Comparison of ENCODE assay signal across 8 cellular contexts in the genomic region with DNA sequence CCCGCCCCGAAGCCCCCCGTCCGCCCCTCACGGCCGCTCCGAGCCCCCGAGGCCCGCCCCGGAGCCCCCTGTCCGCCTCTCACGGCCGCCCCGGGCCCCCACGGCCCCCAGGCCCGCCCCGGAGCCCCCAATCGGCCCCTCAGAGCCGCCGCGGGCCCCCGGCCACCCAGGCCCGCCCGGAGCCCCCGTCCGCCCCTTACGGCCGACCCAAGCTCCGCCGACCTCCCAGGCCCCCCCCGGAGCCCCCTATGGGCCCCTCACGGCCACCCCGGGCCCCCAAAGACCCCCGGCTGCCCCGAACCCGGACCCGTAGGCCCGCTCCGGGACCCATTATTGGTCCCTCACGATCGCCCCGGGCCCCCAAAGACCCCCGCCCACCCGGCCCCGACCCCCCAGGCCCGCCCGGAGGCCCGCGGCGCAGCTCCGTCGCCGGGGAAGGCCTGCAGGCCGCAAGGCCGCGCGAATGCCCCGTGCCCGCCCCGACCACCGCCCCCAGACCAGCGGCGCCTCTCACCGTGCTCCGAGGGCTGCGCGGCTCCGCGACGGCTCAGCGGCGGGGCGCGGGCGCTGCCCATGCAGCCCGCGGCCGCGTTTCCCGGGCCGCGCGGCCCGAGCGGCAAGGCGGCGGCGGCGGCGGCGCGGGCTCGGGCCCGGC. TPM values are rescaled to one million over a fixed set of nuclear protein-coding genes. Genes with fewer than 3 reads are reported as not detected.
DNase-seq lines count a peak whose midpoint lies in the region; ATAC-seq lines count a peak whose summit lies in the region.

No MANE protein-coding gene starts in this region.

- H3K27me3 ChIP-seq in adipocyte (replicated peaks; ENCODE audit: control insufficient read depth, insufficient read depth, low read length) (no peaks in the 10 kb centered on the region), layer of hippocampus (ENCODE audit: control insufficient read depth, insufficient read depth, low read length) (no peaks in the 10 kb centered on the region), thymus (ENCODE audit: control insufficient read depth, insufficient read depth) (no peaks in the 10 kb centered on the region)

- no peaks in the 10 kb centered on the region for H3K9me3 ChIP-seq in adipocyte (ENCODE audit: control insufficient read depth, low read length)
- no peaks in the 10 kb centered on the region for H3K9me3 ChIP-seq in thymus (ENCODE audit: control insufficient read depth)

- H3K4me1 Mint-ChIP-seq in activated T-cell treated with anti-CD3 and anti-CD28 coated beads, Interleukin-2, amount 50 U/mL, for 24 hours (ENCODE audit: low read depth) = peaks cover 68% of the 10 kb centered on the region
- H3K4me1 Mint-ChIP-seq in T-helper 2 cell treated with Interferon-gamma antibody and Interleukin-4, amounts not matched to agents 5 μg/mL and 100 μg/mL, for 36 hours (ENCODE audit: low read depth) = peaks cover 42% of the 10 kb centered on the region

- WGBS in thymus = 1% methylated on average over 93 of the region's 94 CpGs

- H3K9ac ChIP-seq in adipocyte (ENCODE audit: low read length) = peak overlapping the region; percentile 83

- H3K27ac ChIP-seq in layer of hippocampus (ENCODE audit: low read depth, low read length) (peak overlapping the region; percentile 84), thymus (ENCODE audit: low read depth) (peak overlapping the region; percentile 98)

- H3K9me3 Mint-ChIP-seq in activated T-cell treated with anti-CD3 and anti-CD28 coated beads, Interleukin-2, amount 50 U/mL, for 24 hours = no peaks in the 10 kb centered on the region
- no peaks in the 10 kb centered on the region for H3K9me3 Mint-ChIP-seq in T-helper 2 cell treated with Interferon-gamma antibody and Interleukin-4, amounts not matched to agents 5 μg/mL and 100 μg/mL, for 36 hours

- H3K4me1 ChIP-seq in adipocyte (ENCODE audit: control insufficient read depth, insufficient read depth, low read length) = peaks cover 47% of the 10 kb centered on the region
- peaks cover 34% of the 10 kb centered on the region for H3K4me1 ChIP-seq in thymus (ENCODE audit: control insufficient read depth, insufficient read depth, low read length)

- no peak for DNase-seq in activated T-cell treated with anti-CD3 and anti-CD28 coated beads, Interleukin-2, amount 50 U/mL, for 24 hours
- no peak for DNase-seq in activated T-cell treated with anti-CD3 and anti-CD28 coated beads, Interleukin-2, amount 50 U/mL, for 1 hour
- DNase-seq in adipocyte (ENCODE audit: low read depth) (no peak), NCI-H1417 treated with DMSO at 0.1 percent for 48 hours (lab: John Stamatoyannopoulos, UW) (no peak)
- DNase-seq in T-helper 2 cell treated with Interferon-gamma antibody and Interleukin-4, amounts not matched to agents 5 μg/mL and 100 μg/mL, for 36 hours (ENCODE audit: low spot score) = no peak

- peaks cover 54% of the 10 kb centered on the region for H3K36me3 Mint-ChIP-seq in activated T-cell treated with anti-CD3 and anti-CD28 coated beads, Interleukin-2, amount 50 U/mL, for 24 hours (ENCODE audit: low read depth)
- peaks cover 22% of the 10 kb centered on the region for H3K36me3 Mint-ChIP-seq in T-helper 2 cell treated with Interferon-gamma antibody and Interleukin-4, amounts not matched to agents 5 μg/mL and 100 μg/mL, for 36 hours (ENCODE audit: low read depth)

- peak overlapping the region; percentile 99 for H3K27ac Mint-ChIP-seq in activated T-cell treated with anti-CD3 and anti-CD28 coated beads, Interleukin-2, amount 50 U/mL, for 24 hours
- H3K27ac Mint-ChIP-seq in T-helper 2 cell treated with Interferon-gamma antibody and Interleukin-4, amounts not matched to agents 5 μg/mL and 100 μg/mL, for 36 hours = no peak overlapping the region

- no peaks in the 10 kb centered on the region for H3K36me3 ChIP-seq in adipocyte (ENCODE audit: control insufficient read depth, insufficient read depth, low read length, severe bottlenecking)
- peaks cover 10% of the 10 kb centered on the region for H3K36me3 ChIP-seq in thymus (ENCODE audit: control insufficient read depth, insufficient read depth)

- H3K4me3 ChIP-seq in adipocyte (ENCODE audit: low read length) (peak overlapping the region; percentile 89), thymus (ENCODE audit: low read length) (peak overlapping the region; percentile 97)

- peak overlapping the region; percentile 90 for H3K4me3 Mint-ChIP-seq in activated T-cell treated with anti-CD3 and anti-CD28 coated beads, Interleukin-2, amount 50 U/mL, for 24 hours
- H3K4me3 Mint-ChIP-seq in T-helper 2 cell treated with Interferon-gamma antibody and Interleukin-4, amounts not matched to agents 5 μg/mL and 100 μg/mL, for 36 hours = no peak overlapping the region

- ATAC-seq in HG03025 (IDR thresholded peaks at IDR 0.05; ENCODE audit: low FRiP score, unreplicated experiment) = no peak

- no peaks in the 10 kb centered on the region for H3K27me3 Mint-ChIP-seq in activated T-cell treated with anti-CD3 and anti-CD28 coated beads, Interleukin-2, amount 50 U/mL, for 24 hours
- H3K27me3 Mint-ChIP-seq in T-helper 2 cell treated with Interferon-gamma antibody and Interleukin-4, amounts not matched to agents 5 μg/mL and 100 μg/mL, for 36 hours (ENCODE audit: low read depth) = no peaks in the 10 kb centered on the region

RNA-seq across cellular contexts. Expression of gene ANKRD11, which starts 0.5 kb away (rescaled TPM):
- polyA plus RNA-seq in thymus = 79.5 TPM

RNA-seq across cellular contexts. Expression of gene SPG7, which starts 18.3 kb away (rescaled TPM):
- 164 TPM for polyA plus RNA-seq in thymus
